In the genomic region with DNA sequence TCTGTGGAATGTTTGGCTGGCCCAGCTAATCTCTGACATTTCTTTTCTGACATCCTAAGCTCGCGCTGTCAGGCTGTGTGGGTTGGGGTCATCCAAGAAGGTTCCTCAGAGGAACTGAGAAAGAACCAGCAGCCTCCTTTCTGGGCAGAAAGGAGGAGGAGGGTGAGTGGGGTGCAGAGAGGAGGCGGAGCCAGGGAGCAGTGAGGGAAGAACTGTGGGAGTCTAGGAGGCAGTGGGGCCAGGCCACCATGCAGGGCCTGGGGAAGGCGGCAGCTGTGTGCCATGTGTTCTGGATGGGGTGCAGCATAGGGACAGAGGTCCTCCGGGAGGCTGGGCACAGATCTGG, we compare ENCODE assay signal across 9 cellular contexts. TPM values are rescaled to one million over a fixed set of nuclear protein-coding genes. Genes with fewer than 3 reads are reported as not detected.
DNase-seq lines count a peak whose midpoint lies in the region; ATAC-seq and TF ChIP-seq lines count a peak whose summit lies in the region.
"Had no signal": no experiment of that assay in that cellular context is flagged by ENCODE, and none has a peak within 500 bp of the region (broad histone marks: within the 10 kb centered on the region; RNA-seq: fewer than 3 reads in every experiment).

No MANE protein-coding gene starts in this region.

- H4K20me1 ChIP-seq in Karpas-422 (ENCODE audit: insufficient read depth, low read depth, low read length) = peaks cover 62% of the 10 kb centered on the region

- WGBS in right cardiac atrium = 89% methylated on average over 5 of the region's 5 CpGs
- 49 to 54% methylated on average over 5 of the region's 5 CpGs for WGBS in testis, 2 donors

- H3K4me1 ChIP-seq in right cardiac atrium (ENCODE audit: control insufficient read depth, insufficient read depth, low read length) (no peaks in the 10 kb centered on the region), Karpas-422 (ENCODE audit: low read length) (peaks cover 70% of the 10 kb centered on the region), testis (peaks cover 84% of the 10 kb centered on the region)

- H3K27me3 ChIP-seq in right cardiac atrium (ENCODE audit: control insufficient read depth, insufficient read depth) (no peaks in the 10 kb centered on the region), Karpas-422 (ENCODE audit: low read length) (peaks cover 3% of the 10 kb centered on the region; the same call in 1 of the 2 replicates), testis (no peaks in the 10 kb centered on the region), brain microvascular endothelial cell (replicated peaks) (no peaks in the 10 kb centered on the region)
- H3K27me3 ChIP-seq: MG63 had no signal

- no peak overlapping the region for H3K4me3 Mint-ChIP-seq in central memory CD8-positive, alpha-beta T cell

- H3K79me2 ChIP-seq in Karpas-422 (ENCODE audit: low read length) = peaks cover 35% of the 10 kb centered on the region

- in situ Hi-C loops in brain microvascular endothelial cell (cut with HindIII; ENCODE audit: low pct_ligation_motif_present, low sequenced_read_pairs) = no loop called here

- no peaks in the 10 kb centered on the region for H3K36me3 ChIP-seq in Karpas-422 (ENCODE audit: insufficient read depth, low read length)
- no peaks in the 10 kb centered on the region for H3K36me3 ChIP-seq in testis (ENCODE audit: low read depth, missing control alignments)
- H3K36me3 ChIP-seq in brain microvascular endothelial cell (replicated peaks) = no peaks in the 10 kb centered on the region

- no peak for TF ChIP-seq POLR2A in testis (IDR thresholded peaks at IDR 0.05)

- peaks cover 86% of the 10 kb centered on the region for H3K4me1 Mint-ChIP-seq in central memory CD8-positive, alpha-beta T cell

- H3K9me3 ChIP-seq in right cardiac atrium (ENCODE audit: control insufficient read depth, low read length) (no peaks in the 10 kb centered on the region), Karpas-422 (ENCODE audit: low read length) (no peaks in the 10 kb centered on the region), testis (no peaks in the 10 kb centered on the region)
- H3K9me3 ChIP-seq: MG63 had no signal

- intact Hi-C loops in right cardiac atrium (cut with DNase I) (no loop called here), cardiac septum (cut with DNase I) (no loop called here), testis (cut with DNase I; ENCODE audit: low total_unique reads) (no loop called here)

- ATAC-seq in right cardiac atrium (no peak), HG02973 (IDR thresholded peaks at IDR 0.05; ENCODE audit: unreplicated experiment) (no peak)
- no peak for ATAC-seq in central memory CD8-positive, alpha-beta T cell (replicated peaks; ENCODE audit: extremely low read depth, poor library complexity, severe bottlenecking)

- H3K9me3 Mint-ChIP-seq in central memory CD8-positive, alpha-beta T cell = no peaks in the 10 kb centered on the region

- H3K27ac ChIP-seq in right cardiac atrium (ENCODE audit: low read length) (no peak overlapping the region), Karpas-422 (ENCODE audit: low read length) (0 out of 2 replicates have a peak overlapping the region, but pooled peaks have one; percentile 27), testis (peak overlapping the region; percentile 70 to 73), brain microvascular endothelial cell (no peak overlapping the region)

- peak overlapping the region; percentile 14 for H3K4me2 ChIP-seq in Karpas-422 (ENCODE audit: low read depth, low read length, poor library complexity, severe bottlenecking)

- peak overlapping the region; percentile 85 for H3K27ac Mint-ChIP-seq in central memory CD8-positive, alpha-beta T cell (ENCODE audit: low read depth)

- H3K9ac ChIP-seq in Karpas-422 (ENCODE audit: low read length) = peak overlapping the region; percentile 27

- peaks cover 2% of the 10 kb centered on the region for H3K36me3 Mint-ChIP-seq in central memory CD8-positive, alpha-beta T cell (ENCODE audit: insufficient read depth)

- no peak for TF ChIP-seq CTCF in testis (IDR thresholded peaks at IDR 0.05)
- TF ChIP-seq CTCF in brain microvascular endothelial cell (IDR thresholded peaks at IDR 0.05; ENCODE audit: low read depth, low read length, missing control alignments) = no peak

- no peaks in the 10 kb centered on the region for H3K9me2 ChIP-seq in Karpas-422 (replicated peaks; ENCODE audit: insufficient read depth, low read length)

- H3K4me3 ChIP-seq in right cardiac atrium (ENCODE audit: low read length) (no peak overlapping the region), Karpas-422 (ENCODE audit: low read length) (no peak overlapping the region), testis (no peak overlapping the region), brain microvascular endothelial cell (ENCODE audit: low read depth, low read length) (no peak overlapping the region)
- H3K4me3 ChIP-seq: MG63 had no signal

- H3K27me3 Mint-ChIP-seq in central memory CD8-positive, alpha-beta T cell = no peaks in the 10 kb centered on the region

- H2AFZ ChIP-seq in Karpas-422 (ENCODE audit: low read length) = no peak overlapping the region

- DNase-seq in right cardiac atrium (peak in 2 of 3 donors; percentile 53 to 54), cardiac septum (ENCODE audit: low spot score) (no peak), Karpas-422 (no peak), testis (peak; percentile 63), brain microvascular endothelial cell (no peak)
- DNase-seq in central memory CD8-positive, alpha-beta T cell (ENCODE audit: low spot score in 2 of 2) = no peak
- no peak for DNase-seq in activated CD4-positive, alpha-beta T cell treated with anti-CD3 and anti-CD28 coated beads, Interleukin-2, amount 50 U/mL, for 4 hours
- DNase-seq: MG63 had no signal

RNA-seq across cellular contexts. Expression of a gene that starts 5.3 kb away (rescaled TPM):
- total RNA-seq in right cardiac atrium = 1 to 10 TPM; 1.7 to 3.3 (median 2.2) TPM
- polyA plus RNA-seq in right cardiac atrium = 1.8 TPM
- 1.5 TPM for total RNA-seq in cardiac septum
- 41.6 and 49.1 TPM in 2 replicates for total RNA-seq in Karpas-422 (2014; rRNA removed; shearing (Covaris generic); ENCODE audit: low replicate concordance)
- total RNA-seq in testis = 100 to 1,000 TPM; 217 to 220 TPM
- polyA plus RNA-seq in testis (ENCODE audit: insufficient read depth, low read depth, low replicate concordance) = 80.7 TPM

RNA-seq across cellular contexts. Expression of a gene that starts 32.5 kb away (rescaled TPM):
- total RNA-seq in right cardiac atrium (10 to 100 TPM; 35.8 to 59.3 (median 49.8) TPM), cardiac septum (48.3 TPM), testis (10 to 100 TPM; 61.9 to 70.6 TPM)
- polyA plus RNA-seq in right cardiac atrium (49.0 TPM), testis (ENCODE audit: insufficient read depth, low read depth, low replicate concordance) (104 TPM)
- total RNA-seq in Karpas-422 (2014; rRNA removed; shearing (Covaris generic); ENCODE audit: low replicate concordance) = 71.3 and 84.2 TPM in 2 replicates

Comparison
In these comparisons a context has a peak if more than half of its experiments do, and no peak if none do; other contexts are left out.
1. DNase-seq: peak in right cardiac atrium (2 of 3) and testis (single experiment); none in cardiac septum (single experiment), Karpas-422 (single experiment), central memory CD8-positive, alpha-beta T cell (0 of 2), activated CD4-positive, alpha-beta T cell treated with anti-CD3 and anti-CD28 coated beads, Interleukin-2, amount 50 U/mL, for 4 hours (0 of 2) and brain microvascular endothelial cell (single experiment).
2. H3K27ac ChIP-seq: peak in Karpas-422 (single experiment) and testis (2 of 2); none in right cardiac atrium (single experiment) and brain microvascular endothelial cell (single experiment).